23 cellular contexts compared by ENCODE assay signal in the genomic region with DNA sequence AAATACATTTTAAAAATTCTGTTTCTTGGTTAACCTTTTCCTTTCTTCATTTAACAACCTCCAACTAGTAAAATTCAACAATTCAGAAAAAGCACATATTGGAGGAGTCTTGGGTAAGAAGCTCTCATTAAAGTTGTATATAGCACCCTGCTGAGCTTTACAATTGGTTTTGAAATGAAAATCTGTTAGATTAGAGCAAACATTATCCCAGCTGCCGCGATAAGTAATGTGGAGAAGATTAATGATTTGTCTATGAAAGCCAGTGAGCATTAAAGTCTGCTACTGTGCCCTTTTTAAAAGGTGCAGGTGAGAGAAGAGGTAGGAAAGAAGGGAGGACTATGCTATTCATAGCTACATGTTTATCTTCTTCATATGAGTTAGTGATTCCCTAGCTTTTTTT.
DNase-seq lines count a peak whose midpoint lies in the region; TF ChIP-seq lines count a peak whose summit lies in the region.
"Had no signal": no experiment of that assay in that cellular context is flagged by ENCODE, and none has a peak within 500 bp of the region (broad histone marks: within the 10 kb centered on the region; RNA-seq: fewer than 3 reads in every experiment).

No MANE protein-coding gene starts in this region.

- peaks cover 2% of the 10 kb centered on the region for H3K27me3 Mint-ChIP-seq in glutamatergic neuron (ENCODE audit: unreplicated experiment)
- H3K27me3 Mint-ChIP-seq: CD4-positive, alpha-beta T cell had no signal

- H3K36me3 Mint-ChIP-seq in glutamatergic neuron (ENCODE audit: unreplicated experiment) = no peaks in the 10 kb centered on the region

- DNase-seq in NCI-H187 treated with DMSO at 0.1 percent for 48 hours (lab: John Stamatoyannopoulos, UW) = peak; percentile 20
- DNase-seq in NCI-H187 (lab: John Stamatoyannopoulos, UW) = no peak
- DNase-seq in NCI-H2081 (lab: John Stamatoyannopoulos, UW) = peak; percentile 50 to 93
- peak; percentile 43 for DNase-seq in NCI-H774 (lab: John Stamatoyannopoulos, UW)
- peak; percentile 29 for DNase-seq in retina
- DNase-seq in glutamatergic neuron = no peak
- no peak for DNase-seq in LoVo (ENCODE audit: low spot score)
- no peak for DNase-seq in A172 (ENCODE audit: low spot score)
- DNase-seq: 8988T; activated naive CD4-positive, alpha-beta T cell treated with anti-CD3 and anti-CD28 coated beads for 36 hours; activated T-cell treated with anti-CD3 and anti-CD28 coated beads, Interleukin-2, amount 50 U/mL, for 72 hours; amniotic stem cell; CD4-positive, alpha-beta T cell; GDM1; H9; kidney; NCI-H1436; nephron progenitor cell; small intestine; stimulated activated CD4-positive, alpha-beta T cell treated with anti-CD3 and anti-CD28 coated beads, Interleukin-1b, Interleukin-23, amount 100 ng/mL, for 48 hours; stimulated activated CD8-positive, alpha-beta memory T cell treated with anti-CD3 and anti-CD28 coated beads, Interleukin-4, amount 100 ng/mL, for 48 hours; tibial artery had no signal

- H3K4me1 Mint-ChIP-seq in glutamatergic neuron (ENCODE audit: low read depth, unreplicated experiment) = peaks cover 16% of the 10 kb centered on the region
- H3K4me1 Mint-ChIP-seq: nephron progenitor cell had no signal

- no peaks in the 10 kb centered on the region for H3K9me3 Mint-ChIP-seq in glutamatergic neuron (ENCODE audit: unreplicated experiment)
- H3K9me3 Mint-ChIP-seq: CD4-positive, alpha-beta T cell; nephron progenitor cell had no signal

- no peak overlapping the region for H3K4me3 Mint-ChIP-seq in glutamatergic neuron (ENCODE audit: unreplicated experiment)
- H3K4me3 Mint-ChIP-seq: activated naive CD4-positive, alpha-beta T cell treated with anti-CD3 and anti-CD28 coated beads for 36 hours; activated T-cell treated with anti-CD3 and anti-CD28 coated beads, Interleukin-2, amount 50 U/mL, for 72 hours; CD4-positive, alpha-beta T cell; H9; nephron progenitor cell; WTC11 had no signal

- no peak overlapping the region for H3K27ac Mint-ChIP-seq in glutamatergic neuron (ENCODE audit: unreplicated experiment)
- H3K27ac Mint-ChIP-seq: activated T-cell treated with anti-CD3 and anti-CD28 coated beads, Interleukin-2, amount 50 U/mL, for 72 hours; CD4-positive, alpha-beta T cell; H9; WTC11 had no signal

- no peak for TF ChIP-seq CTCF in glutamatergic neuron (IDR thresholded peaks at IDR 0.05; ENCODE audit: partially characterized antibody, unreplicated experiment)

Comparison
In these comparisons a context has a peak if more than half of its experiments do, and no peak if none do; other contexts are left out.
1. DNase-seq: peak in NCI-H187 treated with DMSO at 0.1 percent for 48 hours (single experiment), NCI-H2081 (2 of 2), NCI-H774 (single experiment) and retina (single experiment); none in NCI-H187 (0 of 2), glutamatergic neuron (single experiment), LoVo (single experiment) and A172 (single experiment).